ENCODE assay signal across 9 cellular contexts in genomic region chr1:36151133-36151844, GRCh38. TPM values are rescaled to one million over a fixed set of nuclear protein-coding genes. Genes with fewer than 3 reads are reported as not detected.
DNase-seq lines count a peak whose midpoint lies in the region; ATAC-seq and TF ChIP-seq lines count a peak whose summit lies in the region.
"Had no signal": no experiment of that assay in that cellular context is flagged by ENCODE, and none has a peak within 500 bp of the region (broad histone marks: within the 10 kb centered on the region; RNA-seq: fewer than 3 reads in every experiment).

No MANE protein-coding gene starts in this region.

- H4K8ac ChIP-seq in mesenchymal stem cell (ENCODE audit: low read length): no peak overlapping the region

- H2BK15ac ChIP-seq in mesenchymal stem cell (ENCODE audit: low read depth, poor library complexity, severe bottlenecking): no peak overlapping the region

- peak overlapping the region; percentile 92 to 93 for H3K4me3 Mint-ChIP-seq in activated T-cell treated with anti-CD3 and anti-CD28 coated beads, Interleukin-2, amount 50 U/mL, for 72 hours

- DNase-seq in activated T-cell treated with anti-CD3 and anti-CD28 coated beads, Interleukin-2, amount 50 U/mL, for 72 hours: no peak
- no peak for DNase-seq in activated T-cell treated with anti-CD3 and anti-CD28 coated beads for 4 hours
- DNase-seq in adrenal gland: no peak
- DNase-seq in mesenchymal stem cell: no peak
- DNase-seq in transverse colon: no peak
- DNase-seq in NCI-H2196 treated with DMSO at 0.1 percent for 48 hours (lab: John Stamatoyannopoulos, UW; ENCODE audit: unreplicated experiment): no peak
- no peak for DNase-seq in NCI-H146 treated with DMSO at 0.1 percent for 48 hours (lab: John Stamatoyannopoulos, UW; ENCODE audit: unreplicated experiment)
- no peak for DNase-seq in activated CD4-positive, alpha-beta T cell treated with anti-CD3 and anti-CD28 coated beads for 48 hours

- peak overlapping the region; percentile 87 for H3K9ac ChIP-seq in mesenchymal stem cell (ENCODE audit: low read length)

- peak overlapping the region; percentile 82 to 87 for H3K18ac ChIP-seq in mesenchymal stem cell (ENCODE audit: low read depth in 1 of 2, low read length in 2 of 2)

- H3K9me3 Mint-ChIP-seq in activated T-cell treated with anti-CD3 and anti-CD28 coated beads, Interleukin-2, amount 50 U/mL, for 72 hours: no peaks in the 10 kb centered on the region

- H3K36me3 Mint-ChIP-seq in activated T-cell treated with anti-CD3 and anti-CD28 coated beads, Interleukin-2, amount 50 U/mL, for 72 hours (ENCODE audit: insufficient read depth in 2 of 2): peaks cover 0 to 6% of the 10 kb centered on the region in 2 donors

- no peak overlapping the region for H3K14ac ChIP-seq in mesenchymal stem cell (ENCODE audit: low read length in 2 of 2)

- H3K23ac ChIP-seq in mesenchymal stem cell (ENCODE audit: low read length in 2 of 2): no peak overlapping the region

- intact Hi-C loops in adrenal gland (cut with DNase I): loop anchor here (5.0 kb wide), 2 partner anchors 36 to 131 kb away; no protein-coding TSS in a partner anchor
- intact Hi-C loops in transverse colon (cut with DNase I; ENCODE audit: low total_unique reads): loop anchor here (10.0 kb wide), 1 partner anchor 234 kb away; the partner anchor contains the start of gene STK40

- in situ Hi-C loops in transverse colon (cut with MboI; ENCODE audit: low pct_ligation_motif_present in 1 of 4, low pct_unique_long_range_greater_than_20kb in 1 of 4, low sequenced_read_pairs in 3 of 4): loop anchor here in 1 of 4 donors (5.0 kb wide), 1 partner anchor 136 kb away; no protein-coding TSS in a partner anchor

- H3K79me1 ChIP-seq in mesenchymal stem cell (replicated peaks; ENCODE audit: low read length, poor library complexity, severe bottlenecking): peaks cover 9% of the 10 kb centered on the region

- peak overlapping the region; percentile 65 for H2AK5ac ChIP-seq in mesenchymal stem cell (ENCODE audit: low read length, severe bottlenecking)

- H3K27me3 Mint-ChIP-seq in activated T-cell treated with anti-CD3 and anti-CD28 coated beads, Interleukin-2, amount 50 U/mL, for 72 hours (ENCODE audit: low read depth): no peaks in the 10 kb centered on the region

- peak overlapping the region; percentile 26 for H3K4me2 ChIP-seq in mesenchymal stem cell (ENCODE audit: low read length, poor library complexity, severe bottlenecking)

- TF ChIP-seq EP300 in transverse colon (IDR thresholded peaks at IDR 0.05; ENCODE audit: low read depth): no peak

- H3K27ac ChIP-seq in adrenal gland (peak overlapping the region in 4 of 5 donors; percentile 89 to 97 (median 96)), mesenchymal stem cell (ENCODE audit: low read length, poor library complexity, severe bottlenecking) (peak overlapping the region; percentile 92), transverse colon (peak overlapping the region; percentile 94 to 98 (median 96))

- H2AFZ ChIP-seq in mesenchymal stem cell (ENCODE audit: low read depth, low read length): no peak overlapping the region

- peak overlapping the region; percentile 98 for H4K91ac ChIP-seq in mesenchymal stem cell (ENCODE audit: low read length)

- TF ChIP-seq POLR2A in adrenal gland (IDR thresholded peaks at IDR 0.05) (no peak), transverse colon (IDR thresholded peaks at IDR 0.05) (no peak)

- peaks cover 0 to 8% of the 10 kb centered on the region in 2 donors for H3K36me3 ChIP-seq in adrenal gland (replicated peaks in 1 of 2)
- H3K36me3 ChIP-seq in mesenchymal stem cell (ENCODE audit: control insufficient read depth in 1 of 2, insufficient read depth in 2 of 2, low read depth in 1 of 2, low read length in 2 of 2): peaks cover 5 to 12% of the 10 kb centered on the region in 2 experiments
- no peaks in the 10 kb centered on the region for H3K36me3 ChIP-seq in transverse colon

- TF ChIP-seq CTCF in adrenal gland (IDR thresholded peaks at IDR 0.05) (no peak), transverse colon (IDR thresholded peaks at IDR 0.05) (no peak)

- H2BK12ac ChIP-seq in mesenchymal stem cell (ENCODE audit: low read length in 2 of 2): peak overlapping the region; percentile 66 to 88

- no peak for ATAC-seq in activated T-cell treated with anti-CD3 and anti-CD28 coated beads, Interleukin-2, amount 50 U/mL, for 72 hours (replicated peaks in 1 of 2)

- peak overlapping the region; percentile 1 to 65 for H3K4ac ChIP-seq in mesenchymal stem cell (ENCODE audit: low read depth in 1 of 2, low read length in 2 of 2)

- H3K4me1 Mint-ChIP-seq in activated T-cell treated with anti-CD3 and anti-CD28 coated beads, Interleukin-2, amount 50 U/mL, for 72 hours (ENCODE audit: low read depth): peaks cover 74% of the 10 kb centered on the region

- peak overlapping the region; percentile 94 for H3K27ac Mint-ChIP-seq in activated T-cell treated with anti-CD3 and anti-CD28 coated beads, Interleukin-2, amount 50 U/mL, for 72 hours

- 7 to 30% (median 12%) methylated on average over 1 of the region's 1 CpG for WGBS in adrenal gland, 4 donors
- 17% methylated on average over 1 of the region's 1 CpG for WGBS in mesenchymal stem cell
- 20 to 27% methylated on average over 1 of the region's 1 CpG for WGBS in transverse colon (ENCODE audit: low coverage in 1 of 2), 2 donors

- H2BK5ac ChIP-seq in mesenchymal stem cell (ENCODE audit: low read depth, low read length, poor library complexity, severe bottlenecking): no peak overlapping the region

- peak overlapping the region; percentile 42 for H2BK120ac ChIP-seq in mesenchymal stem cell (ENCODE audit: low read depth, low read length)

- H3K9me3 ChIP-seq in adrenal gland (replicated peaks in 1 of 3) (no peaks in the 10 kb centered on the region), mesenchymal stem cell (ENCODE audit: control insufficient read depth, low read length) (no peaks in the 10 kb centered on the region), transverse colon (no peaks in the 10 kb centered on the region)

- peaks cover 34 to 56% of the 10 kb centered on the region in 2 donors for H3K4me1 ChIP-seq in adrenal gland (replicated peaks in 1 of 2)
- H3K4me1 ChIP-seq in mesenchymal stem cell (ENCODE audit: control insufficient read depth, insufficient read depth, low read depth, low read length): peaks cover 28% of the 10 kb centered on the region
- peaks cover 34 to 52% (median 47%) of the 10 kb centered on the region in 4 donors for H3K4me1 ChIP-seq in transverse colon

- no peaks in the 10 kb centered on the region for H3K27me3 ChIP-seq in adrenal gland
- no peaks in the 10 kb centered on the region for H3K27me3 ChIP-seq in mesenchymal stem cell (ENCODE audit: control insufficient read depth in 1 of 2, insufficient read depth in 1 of 2, low read length in 2 of 2)
- H3K27me3 ChIP-seq in transverse colon: no peaks in the 10 kb centered on the region

- H3K4me3 ChIP-seq in adrenal gland (no peak overlapping the region), mesenchymal stem cell (ENCODE audit: insufficient read depth in 1 of 2, low read depth in 1 of 2, low read length in 2 of 2) (peak overlapping the region in 1 of 2 experiments; percentile 48), transverse colon (peak overlapping the region in 1 of 4 donors; percentile 7)

RNA-seq across cellular contexts. Expression of gene TRAPPC3, which starts 2.0 kb away (rescaled TPM):
- total RNA-seq in activated T-cell treated with anti-CD3 and anti-CD28 coated beads, Interleukin-2, amount 50 U/mL, for 72 hours: 10 to 100 TPM; 46.2 to 56.2 TPM
- total RNA-seq in adrenal gland (100 to 1,000 TPM in 6 of 8 donors, 10 to 100 TPM in 2; 74.6 to 182 (median 133) TPM), transverse colon (100 to 1,000 TPM in 3 of 4 donors, 10 to 100 TPM in 1; 54.6 to 165 (median 105) TPM)
- polyA plus RNA-seq in adrenal gland: 100 to 1,000 TPM in 1 of 3 donors, 10 to 100 TPM in 2; 54.0 to 106 (median 65.1) TPM
- 78.6 TPM for polyA plus RNA-seq in mesenchymal stem cell (2013, experiment 1 of 2)
- 81.9 TPM for polyA plus RNA-seq in mesenchymal stem cell (2013, experiment 2 of 2)

RNA-seq across cellular contexts. Expression of gene MAP7D1, which starts 4.7 kb away (rescaled TPM):
- total RNA-seq in activated T-cell treated with anti-CD3 and anti-CD28 coated beads, Interleukin-2, amount 50 U/mL, for 72 hours: 100 to 1,000 TPM; 131 to 142 TPM
- total RNA-seq in adrenal gland (100 to 1,000 TPM in 1 of 8 donors, 10 to 100 TPM in 7; 60.2 to 121 (median 76.8) TPM), transverse colon (100 to 1,000 TPM in 1 of 4 donors, 10 to 100 TPM in 3; 74.3 to 187 (median 86.0) TPM)
- polyA plus RNA-seq in adrenal gland: 10 to 100 TPM; 39.7 to 79.9 (median 47.2) TPM
- 97.8 TPM for polyA plus RNA-seq in mesenchymal stem cell (2013, experiment 1 of 2)
- polyA plus RNA-seq in mesenchymal stem cell (2013, experiment 2 of 2): 97.8 TPM

RNA-seq across cellular contexts. Expression of gene COL8A2, which starts 26.3 kb away (rescaled TPM):
- total RNA-seq in activated T-cell treated with anti-CD3 and anti-CD28 coated beads, Interleukin-2, amount 50 U/mL, for 72 hours: under 1 TPM; 0.07 to 0.09 TPM
- 1 to 10 TPM in 6 of 8 donors, under 1 TPM in 2; 0.74 to 6.6 (median 2.8) TPM for total RNA-seq in adrenal gland
- 1 to 10 TPM in 2 of 3 donors, under 1 TPM in 1; 0.66 to 2.3 (median 1.2) TPM for polyA plus RNA-seq in adrenal gland
- polyA plus RNA-seq in mesenchymal stem cell (2013, experiment 1 of 2): 0.25 TPM
- 0.22 TPM for polyA plus RNA-seq in mesenchymal stem cell (2013, experiment 2 of 2)
- total RNA-seq in transverse colon: 1 to 10 TPM; 1.2 to 5.4 (median 1.7) TPM
- polyA plus RNA-seq: neural cell had no signal
